Comparison of ENCODE assay signal across 1 cellular context in the genomic region with DNA sequence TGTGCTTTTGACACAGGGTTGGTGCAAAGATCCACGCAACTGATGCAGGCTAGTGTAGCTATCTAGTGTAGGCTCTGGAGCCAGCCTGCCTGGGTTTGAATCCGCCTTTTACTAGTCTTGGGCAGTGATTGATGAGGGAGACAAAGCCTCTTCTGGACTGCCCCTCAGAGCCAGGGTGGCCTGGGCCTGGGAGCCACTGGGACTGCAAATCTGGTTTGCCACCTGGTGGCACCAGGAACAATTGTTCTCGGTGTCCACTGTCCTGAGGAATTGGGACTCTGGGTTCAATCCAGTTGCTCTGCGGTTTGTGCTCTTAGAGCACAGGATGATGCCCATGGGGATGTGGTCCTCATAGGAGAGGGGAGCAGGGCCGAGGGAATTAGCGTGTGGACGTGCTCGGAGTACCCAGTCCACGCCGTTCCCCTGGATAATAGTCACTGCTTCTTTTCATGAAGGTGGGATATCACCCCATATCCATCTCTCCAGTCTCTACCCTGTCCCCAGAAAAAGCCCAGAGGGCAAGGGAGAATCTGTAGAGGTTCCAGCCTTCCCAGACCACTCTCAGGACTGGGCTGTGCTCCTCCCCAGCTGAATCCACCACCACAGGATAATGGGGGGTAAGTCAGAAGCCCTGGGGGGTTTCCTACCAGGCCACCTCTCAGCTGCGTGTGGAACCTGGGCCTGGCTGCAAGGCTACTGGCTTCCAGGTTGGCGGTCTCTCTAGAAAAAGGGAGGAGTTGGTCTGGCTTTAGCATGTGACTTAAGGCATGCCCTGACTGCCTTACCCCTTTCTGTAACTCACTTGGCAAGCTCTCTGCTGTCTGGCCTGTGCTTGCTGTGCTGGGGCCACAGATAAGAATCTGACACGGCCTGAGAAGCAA.
TF ChIP-seq lines count a peak whose summit lies in the region.

No MANE protein-coding gene starts in this region.

TF ChIP-seq in neural cell, 6 proteins besides CTCF, POLR2A, EP300 and RAD21 (continued from another document):
- TF ChIP-seq EZH2 (IDR thresholded peaks at IDR 0.05; ENCODE audit: borderline replicate concordance, insufficient read depth, low read length, poor library complexity, severe bottlenecking) (no peak), SMC3 (conservative IDR thresholded peaks at IDR 0.05; ENCODE audit: poor library complexity) (no peak), TAF1 (IDR thresholded peaks at IDR 0.05; ENCODE audit: low read depth) (no peak)
- TF ChIP-seq, protein P1, sequence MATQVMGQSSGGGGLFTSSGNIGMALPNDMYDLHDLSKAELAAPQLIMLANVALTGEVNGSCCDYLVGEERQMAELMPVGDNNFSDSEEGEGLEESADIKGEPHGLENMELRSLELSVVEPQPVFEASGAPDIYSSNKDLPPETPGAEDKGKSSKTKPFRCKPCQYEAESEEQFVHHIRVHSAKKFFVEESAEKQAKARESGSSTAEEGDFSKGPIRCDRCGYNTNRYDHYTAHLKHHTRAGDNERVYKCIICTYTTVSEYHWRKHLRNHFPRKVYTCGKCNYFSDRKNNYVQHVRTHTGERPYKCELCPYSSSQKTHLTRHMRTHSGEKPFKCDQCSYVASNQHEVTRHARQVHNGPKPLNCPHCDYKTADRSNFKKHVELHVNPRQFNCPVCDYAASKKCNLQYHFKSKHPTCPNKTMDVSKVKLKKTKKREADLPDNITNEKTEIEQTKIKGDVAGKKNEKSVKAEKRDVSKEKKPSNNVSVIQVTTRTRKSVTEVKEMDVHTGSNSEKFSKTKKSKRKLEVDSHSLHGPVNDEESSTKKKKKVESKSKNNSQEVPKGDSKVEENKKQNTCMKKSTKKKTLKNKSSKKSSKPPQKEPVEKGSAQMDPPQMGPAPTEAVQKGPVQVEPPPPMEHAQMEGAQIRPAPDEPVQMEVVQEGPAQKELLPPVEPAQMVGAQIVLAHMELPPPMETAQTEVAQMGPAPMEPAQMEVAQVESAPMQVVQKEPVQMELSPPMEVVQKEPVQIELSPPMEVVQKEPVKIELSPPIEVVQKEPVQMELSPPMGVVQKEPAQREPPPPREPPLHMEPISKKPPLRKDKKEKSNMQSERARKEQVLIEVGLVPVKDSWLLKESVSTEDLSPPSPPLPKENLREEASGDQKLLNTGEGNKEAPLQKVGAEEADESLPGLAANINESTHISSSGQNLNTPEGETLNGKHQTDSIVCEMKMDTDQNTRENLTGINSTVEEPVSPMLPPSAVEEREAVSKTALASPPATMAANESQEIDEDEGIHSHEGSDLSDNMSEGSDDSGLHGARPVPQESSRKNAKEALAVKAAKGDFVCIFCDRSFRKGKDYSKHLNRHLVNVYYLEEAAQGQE (IDR thresholded peaks at IDR 0.05; ENCODE audit: borderline replicate concordance), result no peak
TF ChIP-seq in neural cell: peak in this region for 0.
